8 cellular contexts compared by ENCODE assay signal in genomic region chr20:24918579-24919566, GRCh38.
A peak's percentile ranks its signal among the peaks of the same experiment; 100 is the strongest.
DNase-seq lines count a peak whose midpoint lies in the region; ATAC-seq and TF ChIP-seq lines count a peak whose summit lies in the region.

No MANE protein-coding gene starts in this region.

- no peaks in the 10 kb centered on the region for H3K36me3 Mint-ChIP-seq in effector memory CD8-positive, alpha-beta T cell (ENCODE audit: insufficient read depth)

- H3K4me1 ChIP-seq in KMS-11 (ENCODE audit: low read depth, poor library complexity, severe bottlenecking) (peaks cover 24% of the 10 kb centered on the region), parathyroid adenoma (no peaks in the 10 kb centered on the region)

- H3K4me2 ChIP-seq in KMS-11 (no peak overlapping the region), parathyroid adenoma (ENCODE audit: low read length) (no peak overlapping the region)

- H3K9ac ChIP-seq in KMS-11 (no peak overlapping the region), parathyroid adenoma (no peak overlapping the region)

- no peak for ATAC-seq in effector memory CD8-positive, alpha-beta T cell (replicated peaks)
- ATAC-seq in GM21825 (IDR thresholded peaks at IDR 0.05; ENCODE audit: unreplicated experiment): no peak
- ATAC-seq in HG02642 (IDR thresholded peaks at IDR 0.05; ENCODE audit: poor library complexity, unreplicated experiment): no peak

- H3K36me3 ChIP-seq in KMS-11 (ENCODE audit: insufficient read depth): no peaks in the 10 kb centered on the region
- H3K36me3 ChIP-seq in parathyroid adenoma (ENCODE audit: control insufficient read depth, insufficient read depth, low read length): no peaks in the 10 kb centered on the region

- peak overlapping the region; percentile 46 to 85 for H3K27ac Mint-ChIP-seq in effector memory CD8-positive, alpha-beta T cell

- H3K4me1 Mint-ChIP-seq in effector memory CD8-positive, alpha-beta T cell (ENCODE audit: low read depth in 2 of 2): peaks cover 5 to 11% of the 10 kb centered on the region in 2 donors

- H3K27ac ChIP-seq in C4-2B: no peak overlapping the region
- no peak overlapping the region for H3K27ac ChIP-seq in KMS-11
- H3K27ac ChIP-seq in parathyroid adenoma: no peak overlapping the region

- DNase-seq in effector memory CD8-positive, alpha-beta T cell: no peak
- no peak for DNase-seq in activated naive CD4-positive, alpha-beta T cell treated with anti-CD3 and anti-CD28 coated beads, Interleukin-2, amount 50 U/mL, for 16 hours
- DNase-seq in NCI-H1417 treated with DMSO at 0.1 percent for 48 hours (lab: John Stamatoyannopoulos, UW): no peak

- H3K79me2 ChIP-seq in KMS-11 (ENCODE audit: insufficient read depth, low read depth) (no peaks in the 10 kb centered on the region), parathyroid adenoma (no peaks in the 10 kb centered on the region)

- peak; percentile 60 for TF ChIP-seq CTCF in C4-2B (conservative IDR thresholded peaks at IDR 0.05)
- no peak for TF ChIP-seq CTCF in KMS-11 (conservative IDR thresholded peaks at IDR 0.05; ENCODE audit: low read depth, low read length)
- TF ChIP-seq CTCF in parathyroid adenoma (IDR thresholded peaks at IDR 0.05): no peak

- no peaks in the 10 kb centered on the region for H3K9me3 Mint-ChIP-seq in effector memory CD8-positive, alpha-beta T cell

- no peaks in the 10 kb centered on the region for H3K27me3 ChIP-seq in KMS-11 (ENCODE audit: insufficient read depth, low read depth)
- H3K27me3 ChIP-seq in parathyroid adenoma (ENCODE audit: control insufficient read depth, insufficient read depth, low read length): no peaks in the 10 kb centered on the region

- peak overlapping the region; percentile 14; the same call in 1 of the 2 replicates for H2AFZ ChIP-seq in KMS-11 (ENCODE audit: low read depth)
- H2AFZ ChIP-seq in parathyroid adenoma: peak overlapping the region; percentile 1

- H3K9me3 ChIP-seq in parathyroid adenoma (ENCODE audit: control insufficient read depth, low read length): no peaks in the 10 kb centered on the region

- H3K27me3 Mint-ChIP-seq in effector memory CD8-positive, alpha-beta T cell: peaks cover 8 to 24% of the 10 kb centered on the region in 2 donors

- no peak overlapping the region for H3K4me3 ChIP-seq in KMS-11 (IDR thresholded peaks at IDR 0.05; ENCODE audit: insufficient read depth, low read depth, low read length)
- H3K4me3 ChIP-seq in parathyroid adenoma (ENCODE audit: low read depth, low read length): no peak overlapping the region

- no peaks in the 10 kb centered on the region for H4K20me1 ChIP-seq in KMS-11 (ENCODE audit: insufficient read depth)

- H3K4me3 Mint-ChIP-seq in effector memory CD8-positive, alpha-beta T cell: peak overlapping the region; percentile 31 to 73
